ENCODE assay signal across 33 cellular contexts in genomic region chr21:24856326-24856725, GRCh38.
"Had no signal": no experiment of that assay in that cellular context is flagged by ENCODE, and none has a peak within 500 bp of the region (broad histone marks: within the 10 kb centered on the region; RNA-seq: fewer than 3 reads in every experiment).

No MANE protein-coding gene starts in this region.

- DNase-seq: activated effector memory CD4-positive, alpha-beta T cell treated with anti-CD3 and anti-CD28 coated beads, Interleukin-2, amount 50 U/mL, for 16 hours; activated effector memory CD4-positive, alpha-beta T cell treated with Interleukin-2 at 50 U/mL for 16 hours; activated gamma-delta T cell; activated gamma-delta T cell treated with Interleukin-2 at 50 U/mL for 16 hours; activated naive CD4-positive, alpha-beta T cell; activated naive CD4-positive, alpha-beta T cell treated with anti-CD3 and anti-CD28 coated beads for 36 hours; activated naive CD4-positive, alpha-beta T cell treated with anti-CD3 and anti-CD28 coated beads, Interleukin-2, amount 10 ng/mL, durations not matched to agents 7 days and 5 days; activated naive CD4-positive, alpha-beta T cell treated with anti-CD3 and anti-CD28 coated beads, Interleukin-2, amount 50 U/mL, for 16 hours; activated naive CD4-positive, alpha-beta T cell treated with Interleukin-2 at 50 U/mL for 16 hours; activated naive CD8-positive, alpha-beta T cell treated with anti-CD3 and anti-CD28 coated beads for 36 hours; activated naive CD8-positive, alpha-beta T cell treated with anti-CD3 and anti-CD28 coated beads, Interleukin-2, amount 10 ng/mL, durations not matched to agents 7 days and 5 days; activated naive CD8-positive, alpha-beta T cell treated with anti-CD3 and anti-CD28 coated beads, Interleukin-2, amount 50 U/mL, for 24 hours; activated T-cell treated with anti-CD3 and anti-CD28 coated beads, Interleukin-2, amount 50 U/mL, for 1 hour; activated T-cell treated with anti-CD3 and anti-CD28 coated beads, Interleukin-2, amount 50 U/mL, for 24 hours; activated T-cell treated with anti-CD3 and anti-CD28 coated beads, Interleukin-2, amount 50 U/mL, for 4 hours; activated T-cell treated with anti-CD3 and anti-CD28 coated beads, Interleukin-2, amount 50 U/mL, for 48 hours; activated T-cell treated with anti-CD3 and anti-CD28 coated beads, Interleukin-2, amount 50 U/mL, for 72 hours; adrenal gland; amniotic stem cell; amygdala; anterior cingulate cortex; aorta; body of pancreas; brain microvascular endothelial cell; caudate nucleus; central memory CD4-positive, alpha-beta T cell; cerebellar nuclear complex had no signal

- H3K4me3 ChIP-seq: adrenal gland, ascending aorta, body of pancreas, cardiac muscle cell had no signal

- H3K9me3 ChIP-seq: adrenal gland, ascending aorta, body of pancreas had no signal

- ATAC-seq: activated naive CD4-positive, alpha-beta T cell treated with anti-CD3 and anti-CD28 coated beads, Interleukin-2, amount 50 U/mL, for 72 hours; activated naive CD8-positive, alpha-beta T cell treated with anti-CD3 and anti-CD28 coated beads, Interleukin-2, amount 50 U/mL, for 24 hours; activated T-cell treated with anti-CD3 and anti-CD28 coated beads, Interleukin-2, amount 50 U/mL, for 4 hours; activated T-cell treated with anti-CD3 and anti-CD28 coated beads, Interleukin-2, amount 50 U/mL, for 72 hours; activated T-helper 17 cell treated with anti-CD3 and anti-CD28 coated beads, Interleukin-2, amount 50 U/mL, for 72 hours; body of pancreas had no signal

- H3K27ac ChIP-seq: adrenal gland, ascending aorta, body of pancreas, brain microvascular endothelial cell, cardiac muscle cell had no signal

- H3K4me1 ChIP-seq: adrenal gland, ascending aorta, body of pancreas had no signal

- FAIRE-seq: astrocyte, bronchial epithelial cell had no signal

- H3K36me3 ChIP-seq: adrenal gland, ascending aorta, brain microvascular endothelial cell, cardiac muscle cell had no signal

- H3K27me3 ChIP-seq: adrenal gland, ascending aorta, body of pancreas, brain microvascular endothelial cell, cardiac muscle cell had no signal
